ENCODE assay signal across 6 cellular contexts in the genomic region with DNA sequence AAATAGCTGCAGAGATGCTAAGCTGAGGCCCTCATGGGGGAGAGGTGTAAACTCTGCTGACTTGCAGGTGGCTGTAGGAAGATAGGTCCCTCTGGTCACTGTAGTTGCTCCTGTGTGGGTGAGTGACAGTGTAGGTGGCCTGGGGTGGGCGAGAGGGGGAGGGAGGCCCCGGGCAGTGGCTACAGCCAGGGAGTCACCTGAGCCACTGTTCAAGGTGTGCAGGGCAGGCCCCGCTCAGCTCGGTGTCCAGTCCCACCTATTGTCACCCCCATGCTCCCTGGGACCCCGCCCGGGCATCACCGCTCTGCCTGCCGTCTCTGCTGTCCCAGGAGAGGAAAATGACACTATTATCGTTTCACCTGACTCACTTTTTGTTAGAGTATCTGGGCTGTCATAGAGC. TPM values are rescaled to one million over a fixed set of nuclear protein-coding genes. Genes with fewer than 3 reads are reported as not detected.
"Had no signal": no experiment of that assay in that cellular context is flagged by ENCODE, and none has a peak within 500 bp of the region (broad histone marks: within the 10 kb centered on the region; RNA-seq: fewer than 3 reads in every experiment).

No MANE protein-coding gene starts in this region.

- H3K27ac Mint-ChIP-seq: GM23338, H9 had no signal

- H3K4me2 ChIP-seq: GM23338 had no signal

- H3K4me3 ChIP-seq: GM23338 had no signal

- H3K4me3 Mint-ChIP-seq: GM23338, H9 had no signal

- H3K4me1 Mint-ChIP-seq: GM23338, H9 had no signal

- ATAC-seq: GM23338 had no signal

- DNase-seq: H9, HCEC 1CT, IMR-90 had no signal

- H2AFZ ChIP-seq: GM23338 had no signal

RNA-seq across cellular contexts. Expression of a gene that starts 33.7 kb away (rescaled TPM):
- total RNA-seq: GM23338, H1, H9, HT-29, IMR-90 had no signal

RNA-seq across cellular contexts. Expression of a gene that starts 53.4 kb away (rescaled TPM):
- total RNA-seq: GM23338, H1, H9, HT-29, IMR-90 had no signal
- polyA plus RNA-seq: GM23338, H1, IMR-90 had no signal
